2 cellular contexts compared by ENCODE assay signal in the genomic region with DNA sequence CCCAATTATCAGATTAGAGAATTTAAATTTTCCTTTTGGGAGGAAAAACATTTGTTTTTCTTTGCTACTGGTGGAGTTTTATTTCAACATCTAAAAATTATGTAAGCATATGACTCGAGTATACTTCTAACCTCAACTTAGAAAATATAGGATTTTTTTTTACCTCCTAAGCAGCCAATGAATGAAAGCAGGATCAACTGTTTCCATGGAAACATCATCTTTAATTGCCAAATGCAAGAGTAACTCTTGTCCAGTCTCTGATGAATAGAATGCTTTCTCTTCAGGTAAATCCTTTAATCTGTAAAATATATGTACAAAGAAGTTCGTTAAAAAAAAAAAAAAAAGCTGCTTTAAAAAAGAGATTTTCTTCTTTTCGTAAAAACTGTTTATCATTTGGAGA.
TF ChIP-seq lines count a peak whose summit lies in the region.

No MANE protein-coding gene starts in this region.

TF ChIP-seq in SK-N-SH, 30 proteins besides CTCF, POLR2A, EP300 and RAD21:
- TF ChIP-seq, protein P1, sequence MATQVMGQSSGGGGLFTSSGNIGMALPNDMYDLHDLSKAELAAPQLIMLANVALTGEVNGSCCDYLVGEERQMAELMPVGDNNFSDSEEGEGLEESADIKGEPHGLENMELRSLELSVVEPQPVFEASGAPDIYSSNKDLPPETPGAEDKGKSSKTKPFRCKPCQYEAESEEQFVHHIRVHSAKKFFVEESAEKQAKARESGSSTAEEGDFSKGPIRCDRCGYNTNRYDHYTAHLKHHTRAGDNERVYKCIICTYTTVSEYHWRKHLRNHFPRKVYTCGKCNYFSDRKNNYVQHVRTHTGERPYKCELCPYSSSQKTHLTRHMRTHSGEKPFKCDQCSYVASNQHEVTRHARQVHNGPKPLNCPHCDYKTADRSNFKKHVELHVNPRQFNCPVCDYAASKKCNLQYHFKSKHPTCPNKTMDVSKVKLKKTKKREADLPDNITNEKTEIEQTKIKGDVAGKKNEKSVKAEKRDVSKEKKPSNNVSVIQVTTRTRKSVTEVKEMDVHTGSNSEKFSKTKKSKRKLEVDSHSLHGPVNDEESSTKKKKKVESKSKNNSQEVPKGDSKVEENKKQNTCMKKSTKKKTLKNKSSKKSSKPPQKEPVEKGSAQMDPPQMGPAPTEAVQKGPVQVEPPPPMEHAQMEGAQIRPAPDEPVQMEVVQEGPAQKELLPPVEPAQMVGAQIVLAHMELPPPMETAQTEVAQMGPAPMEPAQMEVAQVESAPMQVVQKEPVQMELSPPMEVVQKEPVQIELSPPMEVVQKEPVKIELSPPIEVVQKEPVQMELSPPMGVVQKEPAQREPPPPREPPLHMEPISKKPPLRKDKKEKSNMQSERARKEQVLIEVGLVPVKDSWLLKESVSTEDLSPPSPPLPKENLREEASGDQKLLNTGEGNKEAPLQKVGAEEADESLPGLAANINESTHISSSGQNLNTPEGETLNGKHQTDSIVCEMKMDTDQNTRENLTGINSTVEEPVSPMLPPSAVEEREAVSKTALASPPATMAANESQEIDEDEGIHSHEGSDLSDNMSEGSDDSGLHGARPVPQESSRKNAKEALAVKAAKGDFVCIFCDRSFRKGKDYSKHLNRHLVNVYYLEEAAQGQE (IDR thresholded peaks at IDR 0.05; ENCODE audit: low read depth, low read length), result no peak
- TF ChIP-seq RFX5 (IDR thresholded peaks at IDR 0.05; ENCODE audit: low read length), result peak; percentile 90

TF ChIP-seq in SK-N-SH treated with all-trans-retinoic acid at 6 μM for 48 hours, 23 proteins besides CTCF, POLR2A, EP300 and RAD21 (continued from another document):
- TF ChIP-seq, protein P2, sequence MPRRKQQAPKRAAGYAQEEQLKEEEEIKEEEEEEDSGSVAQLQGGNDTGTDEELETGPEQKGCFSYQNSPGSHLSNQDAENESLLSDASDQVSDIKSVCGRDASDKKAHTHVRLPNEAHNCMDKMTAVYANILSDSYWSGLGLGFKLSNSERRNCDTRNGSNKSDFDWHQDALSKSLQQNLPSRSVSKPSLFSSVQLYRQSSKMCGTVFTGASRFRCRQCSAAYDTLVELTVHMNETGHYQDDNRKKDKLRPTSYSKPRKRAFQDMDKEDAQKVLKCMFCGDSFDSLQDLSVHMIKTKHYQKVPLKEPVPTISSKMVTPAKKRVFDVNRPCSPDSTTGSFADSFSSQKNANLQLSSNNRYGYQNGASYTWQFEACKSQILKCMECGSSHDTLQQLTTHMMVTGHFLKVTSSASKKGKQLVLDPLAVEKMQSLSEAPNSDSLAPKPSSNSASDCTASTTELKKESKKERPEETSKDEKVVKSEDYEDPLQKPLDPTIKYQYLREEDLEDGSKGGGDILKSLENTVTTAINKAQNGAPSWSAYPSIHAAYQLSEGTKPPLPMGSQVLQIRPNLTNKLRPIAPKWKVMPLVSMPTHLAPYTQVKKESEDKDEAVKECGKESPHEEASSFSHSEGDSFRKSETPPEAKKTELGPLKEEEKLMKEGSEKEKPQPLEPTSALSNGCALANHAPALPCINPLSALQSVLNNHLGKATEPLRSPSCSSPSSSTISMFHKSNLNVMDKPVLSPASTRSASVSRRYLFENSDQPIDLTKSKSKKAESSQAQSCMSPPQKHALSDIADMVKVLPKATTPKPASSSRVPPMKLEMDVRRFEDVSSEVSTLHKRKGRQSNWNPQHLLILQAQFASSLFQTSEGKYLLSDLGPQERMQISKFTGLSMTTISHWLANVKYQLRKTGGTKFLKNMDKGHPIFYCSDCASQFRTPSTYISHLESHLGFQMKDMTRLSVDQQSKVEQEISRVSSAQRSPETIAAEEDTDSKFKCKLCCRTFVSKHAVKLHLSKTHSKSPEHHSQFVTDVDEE (CRISPR knock-in tag; IDR thresholded peaks at IDR 0.05), result no peak
- TF ChIP-seq TCF4 (CRISPR knock-in tag; IDR thresholded peaks at IDR 0.05; ENCODE audit: borderline replicate concordance), result no peak
- no peak for TF ChIP-seq RARB (CRISPR knock-in tag; IDR thresholded peaks at IDR 0.05)
- no peak for TF ChIP-seq BACH2 (CRISPR knock-in tag; IDR thresholded peaks at IDR 0.05; ENCODE audit: borderline replicate concordance)
- TF ChIP-seq ESRRG (CRISPR knock-in tag; IDR thresholded peaks at IDR 0.05), result no peak
- TF ChIP-seq, protein P3, sequence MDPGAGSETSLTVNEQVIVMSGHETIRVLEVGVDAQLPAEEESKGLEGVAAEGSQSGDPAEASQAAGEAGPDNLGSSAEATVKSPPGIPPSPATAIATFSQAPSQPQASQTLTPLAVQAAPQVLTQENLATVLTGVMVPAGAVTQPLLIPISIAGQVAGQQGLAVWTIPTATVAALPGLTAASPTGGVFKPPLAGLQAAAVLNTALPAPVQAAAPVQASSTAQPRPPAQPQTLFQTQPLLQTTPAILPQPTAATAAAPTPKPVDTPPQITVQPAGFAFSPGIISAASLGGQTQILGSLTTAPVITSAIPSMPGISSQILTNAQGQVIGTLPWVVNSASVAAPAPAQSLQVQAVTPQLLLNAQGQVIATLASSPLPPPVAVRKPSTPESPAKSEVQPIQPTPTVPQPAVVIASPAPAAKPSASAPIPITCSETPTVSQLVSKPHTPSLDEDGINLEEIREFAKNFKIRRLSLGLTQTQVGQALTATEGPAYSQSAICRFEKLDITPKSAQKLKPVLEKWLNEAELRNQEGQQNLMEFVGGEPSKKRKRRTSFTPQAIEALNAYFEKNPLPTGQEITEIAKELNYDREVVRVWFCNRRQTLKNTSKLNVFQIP (CRISPR knock-in tag; IDR thresholded peaks at IDR 0.05; ENCODE audit: borderline replicate concordance, low read depth), result no peak
- TF ChIP-seq ZNF8 (CRISPR knock-in tag; IDR thresholded peaks at IDR 0.05), result no peak
- TF ChIP-seq ZFP3 (CRISPR knock-in tag; IDR thresholded peaks at IDR 0.05), result no peak
- TF ChIP-seq SNAI2 (CRISPR knock-in tag; IDR thresholded peaks at IDR 0.05), result no peak
- no peak for TF ChIP-seq ZC3H10 (CRISPR knock-in tag; IDR thresholded peaks at IDR 0.05)
- no peak for TF ChIP-seq ZNF565 (CRISPR knock-in tag; conservative IDR thresholded peaks at IDR 0.05; ENCODE audit: low read depth)
- no peak for TF ChIP-seq CSDC2 (CRISPR knock-in tag; IDR thresholded peaks at IDR 0.05)
- TF ChIP-seq, protein P4, sequence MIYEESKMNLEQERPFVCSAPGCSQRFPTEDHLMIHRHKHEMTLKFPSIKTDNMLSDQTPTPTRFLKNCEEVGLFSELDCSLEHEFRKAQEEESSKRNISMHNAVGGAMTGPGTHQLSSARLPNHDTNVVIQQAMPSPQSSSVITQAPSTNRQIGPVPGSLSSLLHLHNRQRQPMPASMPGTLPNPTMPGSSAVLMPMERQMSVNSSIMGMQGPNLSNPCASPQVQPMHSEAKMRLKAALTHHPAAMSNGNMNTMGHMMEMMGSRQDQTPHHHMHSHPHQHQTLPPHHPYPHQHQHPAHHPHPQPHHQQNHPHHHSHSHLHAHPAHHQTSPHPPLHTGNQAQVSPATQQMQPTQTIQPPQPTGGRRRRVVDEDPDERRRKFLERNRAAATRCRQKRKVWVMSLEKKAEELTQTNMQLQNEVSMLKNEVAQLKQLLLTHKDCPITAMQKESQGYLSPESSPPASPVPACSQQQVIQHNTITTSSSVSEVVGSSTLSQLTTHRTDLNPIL (CRISPR knock-in tag; IDR thresholded peaks at IDR 0.05; ENCODE audit: low read depth), result no peak
